ENCODE assay signal across 20 cellular contexts in the genomic region with DNA sequence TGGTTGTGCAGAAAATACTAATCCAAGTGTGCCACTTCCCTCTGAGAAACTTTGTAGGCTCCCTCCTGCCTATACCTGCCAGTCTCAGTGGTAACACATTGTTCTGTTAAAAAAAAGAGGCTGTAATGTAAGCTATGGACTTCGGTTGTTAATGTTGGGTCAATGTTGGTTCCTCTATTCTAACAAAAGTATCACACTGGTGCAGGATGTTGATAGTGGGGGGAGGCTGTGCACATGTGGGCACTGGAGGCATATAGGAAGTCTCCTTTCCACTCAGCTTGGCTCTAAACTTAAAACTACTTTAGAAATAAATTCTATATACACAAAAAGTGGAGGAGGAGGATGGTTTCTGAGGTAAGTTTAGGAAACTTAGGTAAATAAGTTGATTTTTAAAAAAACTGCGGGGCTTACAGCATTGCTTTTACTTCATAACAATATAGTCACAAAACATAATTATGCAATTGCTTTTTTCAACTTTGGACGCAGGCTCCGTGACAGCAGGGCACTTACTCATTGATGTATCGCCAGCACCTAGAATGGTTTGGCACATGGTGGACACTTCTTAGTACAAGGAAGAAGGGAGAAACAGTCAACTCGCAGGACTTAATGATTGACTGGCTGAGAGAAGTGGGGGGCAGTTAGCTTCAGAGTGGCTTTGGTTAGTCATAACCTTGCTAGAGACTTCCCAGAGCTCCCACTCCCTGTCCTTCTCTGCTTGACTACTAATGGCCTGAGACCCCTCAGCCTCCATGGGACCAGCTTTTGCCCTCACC.
A peak's percentile ranks its signal among the peaks of the same experiment; 100 is the strongest.
DNase-seq lines count a peak whose midpoint lies in the region; ATAC-seq and TF ChIP-seq lines count a peak whose summit lies in the region.
"Had no signal": no experiment of that assay in that cellular context is flagged by ENCODE, and none has a peak within 500 bp of the region (broad histone marks: within the 10 kb centered on the region; RNA-seq: fewer than 3 reads in every experiment).

No MANE protein-coding gene starts in this region.

- POLR2A ChIA-PET in RWPE1 (lab: Yijun Ruan, JAX; ENCODE audit: low non-redundant PET) = no interaction called here

- no peaks in the 10 kb centered on the region for H3K79me2 ChIP-seq in OCI-LY1 (ENCODE audit: insufficient read depth, low read length)

- peak overlapping the region; percentile 7; the same call in 1 of the 2 replicates for H3K4me2 ChIP-seq in OCI-LY1 (ENCODE audit: low read length)

- TF ChIP-seq CTCF in OCI-LY1 (IDR thresholded peaks at IDR 0.05; ENCODE audit: low read length) (no peak), epithelial cell of esophagus (IDR thresholded peaks at IDR 0.05; ENCODE audit: insufficient read depth, low read depth, low read length, missing control alignments) (no peak), RWPE1 (conservative IDR thresholded peaks at IDR 0.05; ENCODE audit: low read depth) (no peak)

- H3K9me3 ChIP-seq in OCI-LY1 (ENCODE audit: low read length) = no peaks in the 10 kb centered on the region
- H3K9me3 ChIP-seq: stomach, upper lobe of left lung had no signal

- no peak overlapping the region for H3K27ac ChIP-seq in OCI-LY1 (ENCODE audit: low read depth, low read length, poor library complexity, severe bottlenecking)
- no peak overlapping the region for H3K27ac ChIP-seq in RWPE1
- H3K27ac ChIP-seq: skin epidermis, stomach, upper lobe of left lung had no signal

- no peak overlapping the region for H3K9ac ChIP-seq in OCI-LY1 (ENCODE audit: low read length)

- H3K4me3 ChIP-seq in OCI-LY1 (ENCODE audit: low read depth, low read length, poor library complexity, severe bottlenecking) (no peak overlapping the region), epithelial cell of esophagus (ENCODE audit: low read length) (no peak overlapping the region)
- H3K4me3 ChIP-seq: skin epidermis, stomach, upper lobe of left lung had no signal

- DNase-seq in NOMO-1 (lab: John Stamatoyannopoulos, UW; ENCODE audit: unreplicated experiment in 2 of 2) = peak; percentile 13 to 27
- no peak for DNase-seq in NOMO-1 treated with dmso at 0.1 percent for 144 hours (lab: John Stamatoyannopoulos, UW; ENCODE audit: unreplicated experiment)
- peak; percentile 30 for DNase-seq in epithelial cell of esophagus (ENCODE audit: low read depth)
- DNase-seq in RWPE1 (ENCODE audit: low spot score) = no peak
- no peak for DNase-seq in stimulated activated CD4-positive, alpha-beta T cell treated with anti-CD3 and anti-CD28 coated beads, Interleukin-4, amount 100 ng/mL, for 24 hours
- DNase-seq: activated CD8-positive, alpha-beta memory T cell treated with anti-CD3 and anti-CD28 coated beads, Interleukin-2, amount 10 ng/mL, durations not matched to agents 7 days and 5 days; brain microvascular endothelial cell; C1 segment of cervical spinal cord; DMS153; HFFc6; Karpas-422; kidney glomerular epithelial cell; naive thymus-derived CD8-positive, alpha-beta T cell; NCI-H1436; stomach had no signal

- H3K9me2 ChIP-seq in OCI-LY1 (ENCODE audit: low read depth, low read length) = no peaks in the 10 kb centered on the region

- H3F3A ChIP-seq in OCI-LY1 (ENCODE audit: insufficient read depth, low read length) = no peaks in the 10 kb centered on the region

- peaks cover 35% of the 10 kb centered on the region for H3K4me1 ChIP-seq in OCI-LY1 (ENCODE audit: insufficient read depth, low read length, severe bottlenecking)

- no peaks in the 10 kb centered on the region for H3K36me3 ChIP-seq in OCI-LY1 (ENCODE audit: insufficient read depth, low read length)
- H3K36me3 ChIP-seq: brain microvascular endothelial cell, stomach, upper lobe of left lung had no signal

- H3K27me3 ChIP-seq in OCI-LY1 (ENCODE audit: insufficient read depth, low read length) = peaks cover 8% of the 10 kb centered on the region; the same call in 1 of the 2 replicates
- H3K27me3 ChIP-seq: brain microvascular endothelial cell, stomach, upper lobe of left lung had no signal

- ATAC-seq in GM21576 (IDR thresholded peaks at IDR 0.05; ENCODE audit: unreplicated experiment) = no peak
- no peak for ATAC-seq in GM21360 (IDR thresholded peaks at IDR 0.05; ENCODE audit: unreplicated experiment)
- ATAC-seq: activated CD8-positive, alpha-beta memory T cell treated with anti-CD3 and anti-CD28 coated beads, Interleukin-2, amount 10 ng/mL, durations not matched to agents 7 days and 5 days; naive thymus-derived CD8-positive, alpha-beta T cell had no signal

- CTCF ChIA-PET in RWPE1 (lab: Yijun Ruan, JAX) = interaction anchor here (0.7 kb wide), 1 partner anchor 58 kb away, joined by 4 read pairs; no protein-coding TSS in a partner anchor

- no peak overlapping the region for H2AFZ ChIP-seq in OCI-LY1 (ENCODE audit: low read length)

- no peaks in the 10 kb centered on the region for H4K20me1 ChIP-seq in OCI-LY1 (ENCODE audit: insufficient read depth, low read length)

Comparison
In these comparisons a context has a peak if more than half of its experiments do, and no peak if none do; other contexts are left out.
1. DNase-seq: peak in NOMO-1 (2 of 2) and epithelial cell of esophagus (single experiment); none in NOMO-1 treated with dmso at 0.1 percent for 144 hours (single experiment), RWPE1 (single experiment) and stimulated activated CD4-positive, alpha-beta T cell treated with anti-CD3 and anti-CD28 coated beads, Interleukin-4, amount 100 ng/mL, for 24 hours (single experiment).